In the genomic region with DNA sequence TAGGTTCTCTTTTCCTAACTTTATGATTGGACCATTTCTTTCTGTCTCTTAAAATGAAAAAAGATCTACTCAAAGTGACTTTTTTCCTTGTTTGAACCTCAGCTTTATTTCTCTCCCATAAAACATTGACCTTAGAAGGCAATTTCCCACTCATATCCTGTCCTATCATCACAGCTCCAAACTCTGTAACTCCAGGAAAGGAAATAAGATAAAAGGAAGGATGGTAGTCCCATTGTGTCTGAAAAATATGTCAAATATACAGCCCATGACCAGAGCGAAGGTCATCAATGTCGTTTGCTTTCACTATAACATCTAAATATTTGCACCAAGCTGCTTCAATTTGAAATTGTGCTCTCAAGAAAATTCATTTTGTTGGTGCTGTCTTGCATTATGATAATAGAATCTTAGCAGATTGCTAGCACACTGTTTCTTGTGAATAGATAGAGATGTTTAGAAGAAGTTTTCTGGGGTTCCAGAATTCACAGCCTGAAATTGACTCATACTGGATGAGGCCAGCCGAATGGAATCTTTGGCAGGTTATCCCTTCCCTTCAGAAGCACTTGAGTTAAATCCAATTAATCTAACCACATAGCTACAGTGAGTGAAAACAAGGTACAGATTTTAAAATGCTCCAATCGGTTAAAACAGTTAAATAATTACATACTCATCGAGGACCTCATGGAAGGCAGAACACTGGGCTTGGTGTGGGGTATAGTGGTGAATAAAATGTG, we compare ENCODE assay signal across 10 cellular contexts.
DNase-seq lines count a peak whose midpoint lies in the region; ATAC-seq and TF ChIP-seq lines count a peak whose summit lies in the region.
"Had no signal": no experiment of that assay in that cellular context is flagged by ENCODE, and none has a peak within 500 bp of the region (broad histone marks: within the 10 kb centered on the region; RNA-seq: fewer than 3 reads in every experiment).

No MANE protein-coding gene starts in this region.

- H3K14ac ChIP-seq in mesenchymal stem cell (ENCODE audit: low read length in 2 of 2), result no peak overlapping the region

- H3K4me3 ChIP-seq in duodenal mucosa (ENCODE audit: low read depth in 1 of 2, low read length in 2 of 2) (no peak overlapping the region), mesenchymal stem cell (ENCODE audit: insufficient read depth in 1 of 2, low read depth in 1 of 2, low read length in 2 of 2) (peak overlapping the region in 1 of 2 experiments; percentile 50), uterus (no peak overlapping the region)

- H2AFZ ChIP-seq in mesenchymal stem cell (ENCODE audit: low read depth, low read length), result no peak overlapping the region

- H3K79me1 ChIP-seq in mesenchymal stem cell (replicated peaks; ENCODE audit: low read length, poor library complexity, severe bottlenecking), result peaks cover 19% of the 10 kb centered on the region

- peak; percentile 78 for DNase-seq in NCI-H226
- peak; percentile 82 for DNase-seq in mesenchymal stem cell
- DNase-seq in uterus, result peak; percentile 29 to 35
- DNase-seq in NCI-H1092 (lab: John Stamatoyannopoulos, UW), result no peak
- DNase-seq: T-helper 2 cell had no signal

- H3K23ac ChIP-seq in mesenchymal stem cell (ENCODE audit: low read length in 2 of 2), result no peak overlapping the region

- no peak overlapping the region for H3K18ac ChIP-seq in mesenchymal stem cell (ENCODE audit: low read depth in 1 of 2, low read length in 2 of 2)

- H3K27ac ChIP-seq in duodenal mucosa (ENCODE audit: low read depth, low read length) (peak overlapping the region; percentile 33), mesenchymal stem cell (ENCODE audit: low read length, poor library complexity, severe bottlenecking) (peak overlapping the region; percentile 87), uterus (peak overlapping the region; percentile 52 to 62)

- H3K4me2 ChIP-seq in mesenchymal stem cell (ENCODE audit: low read length, poor library complexity, severe bottlenecking), result no peak overlapping the region

- H3K9ac ChIP-seq in duodenal mucosa (ENCODE audit: low read depth in 1 of 2, low read length in 2 of 2) (no peak overlapping the region), mesenchymal stem cell (ENCODE audit: low read length) (peak overlapping the region; percentile 61)

- 0% methylated on average over 1 of the region's 5 CpGs for WGBS in mesenchymal stem cell

- H3K36me3 ChIP-seq in duodenal mucosa (ENCODE audit: control insufficient read depth in 1 of 2, insufficient read depth in 2 of 2, low read length in 2 of 2), result peaks cover 0 to 15% of the 10 kb centered on the region in 2 donors
- peaks cover 13 to 33% of the 10 kb centered on the region in 2 experiments for H3K36me3 ChIP-seq in mesenchymal stem cell (ENCODE audit: control insufficient read depth in 1 of 2, insufficient read depth in 2 of 2, low read depth in 1 of 2, low read length in 2 of 2)
- no peaks in the 10 kb centered on the region for H3K36me3 ChIP-seq in uterus

- H2AK5ac ChIP-seq in mesenchymal stem cell (ENCODE audit: low read length, severe bottlenecking), result no peak overlapping the region

- no peak for TF ChIP-seq CTCF in uterus (IDR thresholded peaks at IDR 0.05)

- ATAC-seq in GM19328 (IDR thresholded peaks at IDR 0.05; ENCODE audit: unreplicated experiment) (no peak), GM21381 (IDR thresholded peaks at IDR 0.05; ENCODE audit: unreplicated experiment) (no peak)
- ATAC-seq: activated T-helper 17 cell treated with anti-CD3 and anti-CD28 coated beads, Interleukin-2, amount 50 U/mL, for 72 hours; natural killer cell treated with Interleukin-12 subunit alpha and Interleukin-12 subunit beta and Interleukin-15 and Interleukin-18, amount 100 ng/mL, for 72 hours had no signal

- intact Hi-C loops in uterus (cut with DNase I; ENCODE audit: low total_unique reads), result no loop called here

- peak overlapping the region; percentile 26 for H2BK5ac ChIP-seq in mesenchymal stem cell (ENCODE audit: low read depth, low read length, poor library complexity, severe bottlenecking)

- no peaks in the 10 kb centered on the region for H3K9me3 ChIP-seq in duodenal mucosa (ENCODE audit: control insufficient read depth in 1 of 2, low read length in 2 of 2)
- H3K9me3 ChIP-seq in mesenchymal stem cell (ENCODE audit: control insufficient read depth, low read length), result no peaks in the 10 kb centered on the region
- no peaks in the 10 kb centered on the region for H3K9me3 ChIP-seq in uterus

- no peak overlapping the region for H4K8ac ChIP-seq in mesenchymal stem cell (ENCODE audit: low read length)

- H2BK15ac ChIP-seq in mesenchymal stem cell (ENCODE audit: low read depth, poor library complexity, severe bottlenecking), result no peak overlapping the region

- H3K4me1 ChIP-seq in duodenal mucosa (ENCODE audit: control insufficient read depth in 1 of 2, insufficient read depth in 2 of 2, low read length in 2 of 2), result peaks cover 0 to 10% of the 10 kb centered on the region in 2 donors
- peaks cover 18% of the 10 kb centered on the region for H3K4me1 ChIP-seq in mesenchymal stem cell (ENCODE audit: control insufficient read depth, insufficient read depth, low read depth, low read length)
- peaks cover 10 to 14% of the 10 kb centered on the region in 2 donors for H3K4me1 ChIP-seq in uterus

- H3K27me3 ChIP-seq in duodenal mucosa (ENCODE audit: control insufficient read depth in 1 of 2, insufficient read depth in 2 of 2, low read length in 2 of 2), result no peaks in the 10 kb centered on the region
- no peaks in the 10 kb centered on the region for H3K27me3 ChIP-seq in mesenchymal stem cell (ENCODE audit: control insufficient read depth in 1 of 2, insufficient read depth in 1 of 2, low read length in 2 of 2)
- no peaks in the 10 kb centered on the region for H3K27me3 ChIP-seq in uterus

- TF ChIP-seq POLR2A in uterus (IDR thresholded peaks at IDR 0.05), result no peak

- no peak overlapping the region for H2BK120ac ChIP-seq in mesenchymal stem cell (ENCODE audit: low read depth, low read length)

- H3K4ac ChIP-seq in mesenchymal stem cell (ENCODE audit: low read depth in 1 of 2, low read length in 2 of 2), result no peak overlapping the region

- no peak overlapping the region for H4K91ac ChIP-seq in mesenchymal stem cell (ENCODE audit: low read length)

- no peak overlapping the region for H2BK12ac ChIP-seq in mesenchymal stem cell (ENCODE audit: low read length in 2 of 2)

Comparison
In these comparisons a context has a peak if more than half of its experiments do, and no peak if none do; other contexts are left out.
1. H3K27ac ChIP-seq: peak in every context shown above with its lines; median percentile 87 in mesenchymal stem cell; 57 in uterus; 33 in duodenal mucosa.